In the genomic region with DNA sequence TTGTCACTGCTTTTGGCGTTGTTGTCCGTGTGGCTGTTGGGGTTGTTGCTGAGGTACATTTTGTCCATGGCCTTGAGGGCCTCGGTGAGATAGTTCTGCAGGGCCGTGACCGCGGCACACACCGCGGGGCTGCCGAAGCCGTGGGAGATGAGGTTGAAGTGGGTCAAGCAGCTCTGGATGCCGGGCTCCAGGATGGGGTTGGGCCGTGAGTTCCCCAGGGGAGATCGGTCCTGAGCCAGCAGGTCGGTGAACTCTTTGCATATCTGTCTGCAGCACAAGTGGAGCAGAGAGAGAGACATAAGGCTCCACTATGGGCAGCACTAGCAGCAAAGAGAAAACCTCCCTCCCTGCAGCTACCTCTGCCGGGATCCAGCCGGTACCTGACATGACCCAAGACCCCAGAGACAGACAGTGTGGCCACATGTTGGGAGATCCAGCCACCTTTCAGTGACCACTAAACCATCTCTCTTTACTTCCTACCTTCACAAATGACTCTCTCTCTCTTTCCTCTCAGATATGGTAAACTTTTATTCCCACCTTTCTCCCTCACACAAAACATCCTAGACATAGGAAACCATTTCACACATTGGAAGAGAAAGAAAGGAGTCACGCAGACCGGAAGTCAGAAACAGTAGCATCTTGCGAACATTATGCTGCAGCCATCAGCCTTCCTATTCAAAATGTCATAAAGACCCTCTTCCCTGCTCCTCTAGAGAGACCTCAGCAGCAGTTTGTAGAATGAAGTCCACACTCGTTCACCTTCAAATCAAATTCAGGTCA, we compare ENCODE assay signal across 17 cellular contexts. TPM values are rescaled to one million over a fixed set of nuclear protein-coding genes. Genes with fewer than 3 reads are reported as not detected.
A peak's percentile ranks its signal among the peaks of the same experiment; 100 is the strongest.
DNase-seq lines count a peak whose midpoint lies in the region; ATAC-seq and TF ChIP-seq lines count a peak whose summit lies in the region.
"Had no signal": no experiment of that assay in that cellular context is flagged by ENCODE, and none has a peak within 500 bp of the region (broad histone marks: within the 10 kb centered on the region; RNA-seq: fewer than 3 reads in every experiment).

No MANE protein-coding gene starts in this region.

- H3K9me3 ChIP-seq in HUES48 (ENCODE audit: control insufficient read depth, insufficient read depth, low read length) (no peaks in the 10 kb centered on the region), spleen (peaks cover 0 to 5% (median 0%) of the 10 kb centered on the region in 8 donors)
- H3K9me3 ChIP-seq: BLaER1, mucosa of descending colon, ovary, thyroid gland had no signal

- peak overlapping the region; percentile 20 for H3K4me3 ChIP-seq in HUES48 (ENCODE audit: low read depth, low read length)
- no peak overlapping the region for H3K4me3 ChIP-seq in spleen
- H3K4me3 ChIP-seq: BLaER1, mucosa of descending colon, ovary, thyroid gland had no signal

- peaks cover 56% of the 10 kb centered on the region for H3K4me1 ChIP-seq in HUES48 (ENCODE audit: control insufficient read depth, insufficient read depth, low read length)
- H3K4me1 ChIP-seq in spleen = peaks cover 4 to 6% (median 5%) of the 10 kb centered on the region in 6 donors

- no peak for TF ChIP-seq CTCF in MCF 10A (IDR thresholded peaks at IDR 0.05; ENCODE audit: unreplicated experiment)
- no peak for TF ChIP-seq CTCF in spleen (IDR thresholded peaks at IDR 0.05 in 8 of 11, conservative IDR thresholded peaks at IDR 0.05 in 3 of 11)

- H3K4me3 Mint-ChIP-seq in MCF 10A (ENCODE audit: unreplicated experiment) = no peak overlapping the region

- peaks cover 77% of the 10 kb centered on the region for H3K36me3 Mint-ChIP-seq in MCF 10A (ENCODE audit: insufficient read depth, unreplicated experiment)

- intact Hi-C loops in MCF 10A (cut with micrococcal nuclease) (no loop called here), spleen (cut with DNase I; ENCODE audit: low total_unique reads) (no loop called here)

- DNase-seq in MCF 10A (ENCODE audit: unreplicated experiment) (no peak), islet precursor cell (peak; percentile 58), spleen (peak; percentile 46), NOMO-1 (lab: John Stamatoyannopoulos, UW; ENCODE audit: unreplicated experiment in 2 of 2) (no peak)
- DNase-seq: caudate nucleus; effector CD8-positive, alpha-beta T cell; left colon; mucosa of descending colon; NCI-H1436 treated with DMSO at 0.1 percent for 48 hours; ovary; T-helper 2 cell; thyroid gland had no signal

- TF ChIP-seq POLR2A in spleen (IDR thresholded peaks at IDR 0.05) = no peak

- H3K9ac ChIP-seq in HUES48 (ENCODE audit: low read depth, low read length) = no peak overlapping the region
- H3K9ac ChIP-seq: BLaER1 had no signal

- H3K36me3 ChIP-seq in HUES48 (ENCODE audit: control insufficient read depth, insufficient read depth, low read length) (no peaks in the 10 kb centered on the region), spleen (no peaks in the 10 kb centered on the region)
- H3K36me3 ChIP-seq: BLaER1, ovary, thyroid gland had no signal

- H3K27ac ChIP-seq in HUES48 (ENCODE audit: low read depth, low read length) (no peak overlapping the region), spleen (no peak overlapping the region)
- H3K27ac ChIP-seq: BLaER1, ovary, thyroid gland had no signal

- 26 to 35% (median 32%) methylated on average over 15 to 20 of the region's 20 CpGs for WGBS in spleen, 5 donors

- POLR2A ChIA-PET in MCF 10A (lab: Yijun Ruan, JAX) = interaction anchor here (0.8 to 4.8 kb wide), 4 partner anchors 11 to 55 kb away, joined by 3 to 116 read pairs (median 20); a partner anchor contains a TSS

- H3K4me1 Mint-ChIP-seq in MCF 10A (ENCODE audit: insufficient read depth, unreplicated experiment) = peaks cover 56% of the 10 kb centered on the region

- no peak for ATAC-seq in GM18511 (IDR thresholded peaks at IDR 0.05; ENCODE audit: unreplicated experiment)
- ATAC-seq in HG02610 (IDR thresholded peaks at IDR 0.05; ENCODE audit: unreplicated experiment) = no peak
- ATAC-seq: activated CD4-positive, CD25-positive, alpha-beta regulatory T cell treated with anti-CD3 and anti-CD28 coated beads, Interleukin-2, amount 50 U/mL, for 24 hours; left colon; mucosa of descending colon had no signal

- CTCF ChIA-PET in MCF 10A (lab: Yijun Ruan, JAX) = interaction anchor here (0.6 to 1.5 kb wide), 3 partner anchors 213 to 1148 kb away, joined by 4 to 5 read pairs (median 4); no protein-coding TSS in a partner anchor

- no peaks in the 10 kb centered on the region for H3K9me3 Mint-ChIP-seq in MCF 10A (ENCODE audit: unreplicated experiment)

- no peaks in the 10 kb centered on the region for H3K27me3 Mint-ChIP-seq in MCF 10A (ENCODE audit: insufficient read depth, unreplicated experiment)

- peak overlapping the region; percentile 99 for H3K27ac Mint-ChIP-seq in MCF 10A (ENCODE audit: low read depth, unreplicated experiment)

- BruUV-seq in MCF 10A (replicated peaks; lab: Mats Ljungman, UMichigan) = no TSS peak

- H3K27me3 ChIP-seq in HUES48 (ENCODE audit: control insufficient read depth, insufficient read depth, low read length) (peaks cover 98% of the 10 kb centered on the region), spleen (replicated peaks in 1 of 7) (peaks cover 0 to 99% (median 71%) of the 10 kb centered on the region in 7 donors)
- H3K27me3 ChIP-seq: ovary had no signal

RNA-seq across cellular contexts. Expression of a gene that starts 16.2 kb away (rescaled TPM):
- total RNA-seq in MCF 10A (2022) = 78.2 and 87.4 TPM in 2 replicates
- total RNA-seq in spleen = under 1 TPM in 3 of 7 donors, not detected in 4; 0.27 to 0.94 (median 0.28) TPM
- under 1 TPM; 0.04 to 0.19 (median 0.11) TPM for polyA plus RNA-seq in spleen

Comparison
In these comparisons a context has a peak if more than half of its experiments do, and no peak if none do; other contexts are left out.
1. DNase-seq: peak in islet precursor cell (single experiment) and spleen (single experiment); none in MCF 10A (single experiment) and NOMO-1 (0 of 2).
2. RNA of a gene that starts 16.2 kb away (total RNA-seq): 78.2 to 87.4 TPM in MCF 10A; 0.27 to 0.94 TPM in spleen; every median in the first group is over 10 times any median in the second.